27 cellular contexts compared by ENCODE assay signal in genomic region chr7:101236292-101236691, GRCh38. TPM values are rescaled to one million over a fixed set of nuclear protein-coding genes. Genes with fewer than 3 reads are reported as not detected.
DNase-seq lines count a peak whose midpoint lies in the region; ATAC-seq and TF ChIP-seq lines count a peak whose summit lies in the region.
"Had no signal": no experiment of that assay in that cellular context is flagged by ENCODE, and none has a peak within 500 bp of the region (broad histone marks: within the 10 kb centered on the region; RNA-seq: fewer than 3 reads in every experiment).

No MANE protein-coding gene starts in this region.

- H3K4me1 ChIP-seq in Peyer's patch (peaks cover 0 to 45% (median 2%) of the 10 kb centered on the region in 4 donors), mucosa of rectum (ENCODE audit: control insufficient read depth in 2 of 2, insufficient read depth in 2 of 2, low read length in 2 of 2) (peaks cover 33 to 53% of the 10 kb centered on the region in 2 donors)

- TF ChIP-seq POLR2A in Peyer's patch (IDR thresholded peaks at IDR 0.05), result peak; percentile 9 to 31

- peak overlapping the region; percentile 66 to 74 for H3K9ac ChIP-seq in mucosa of rectum (ENCODE audit: low read depth in 1 of 2, low read length in 2 of 2)

- H3K36me3 ChIP-seq in Peyer's patch, result peaks cover 0 to 15% (median 0%) of the 10 kb centered on the region in 3 donors
- H3K36me3 ChIP-seq in mucosa of rectum (ENCODE audit: control insufficient read depth in 2 of 2, insufficient read depth in 2 of 2, low read length in 2 of 2), result peaks cover 19 to 20% of the 10 kb centered on the region in 2 donors

- H3K9me3 ChIP-seq in Peyer's patch (no peaks in the 10 kb centered on the region), mucosa of rectum (ENCODE audit: control insufficient read depth in 2 of 2, low read length in 2 of 2) (no peaks in the 10 kb centered on the region)
- H3K9me3 ChIP-seq: gastroesophageal sphincter, tibial artery had no signal

- no peaks in the 10 kb centered on the region for H3K27me3 ChIP-seq in Peyer's patch
- H3K27me3 ChIP-seq in mucosa of rectum (ENCODE audit: control insufficient read depth in 2 of 2, insufficient read depth in 2 of 2, low read length in 2 of 2), result no peaks in the 10 kb centered on the region
- H3K27me3 ChIP-seq: tibial artery had no signal

- H3K27ac ChIP-seq in Peyer's patch (peak overlapping the region in 3 of 4 donors; percentile 72 to 100 (median 98)), mucosa of rectum (ENCODE audit: low read depth in 2 of 2, low read length in 2 of 2) (peak overlapping the region; percentile 58 to 84)
- H3K27ac ChIP-seq: tibial artery had no signal

- peak; percentile 1 for DNase-seq in AG08396 (ENCODE audit: low spot score)
- peak in 1 of 3 donors; percentile 66 for DNase-seq in Peyer's patch
- DNase-seq in NCI-H1417 (lab: John Stamatoyannopoulos, UW), result no peak
- no peak for DNase-seq in DMS53 treated with DMSO at 0.1 percent for 48 hours (lab: John Stamatoyannopoulos, UW; ENCODE audit: unreplicated experiment)
- DNase-seq: activated CD4-positive, alpha-beta T cell treated with anti-CD3 and anti-CD28 coated beads for 4 hours; activated naive CD4-positive, alpha-beta T cell treated with anti-CD3 and anti-CD28 coated beads, Interleukin-2, amount 50 U/mL, for 16 hours; left cardiac atrium; NCI-H1048; NCI-H1694 treated with DMSO at 0.1 percent for 48 hours; NCI-H446 treated with DMSO at 0.1 percent for 48 hours; NCI-H774; posterior cingulate gyrus; right cardiac atrium; SHP77 treated with DMSO at 0.1 percent for 48 hours; stimulated activated CD8-positive, alpha-beta memory T cell treated with anti-CD3 and anti-CD28 coated beads, Interleukin-4, amount 100 ng/mL, for 48 hours; tibial artery had no signal

- TF ChIP-seq CTCF in Peyer's patch (IDR thresholded peaks at IDR 0.05), result no peak

- ATAC-seq in HG02798 (IDR thresholded peaks at IDR 0.05; ENCODE audit: poor library complexity, unreplicated experiment), result no peak
- ATAC-seq: gastroesophageal sphincter, GM12878, left cardiac atrium, Panc1, right cardiac atrium had no signal

- H3K4me3 ChIP-seq in Peyer's patch (peak overlapping the region in 3 of 4 donors; percentile 33 to 60 (median 60)), mucosa of rectum (ENCODE audit: low read length in 2 of 2) (peak overlapping the region; percentile 62 to 63)
- H3K4me3 ChIP-seq: GM12878, tibial artery had no signal

RNA-seq across cellular contexts. Expression of gene CLDN15, which starts 1.3 kb away (rescaled TPM):
- total RNA-seq in Peyer's patch, result 100 to 1,000 TPM in 3 of 4 donors, 10 to 100 TPM in 1; 94.9 to 942 (median 697) TPM

RNA-seq across cellular contexts. Expression of gene FIS1, which starts 8.6 kb away (rescaled TPM):
- total RNA-seq in Peyer's patch, result 100 to 1,000 TPM; 143 to 289 (median 231) TPM

RNA-seq across cellular contexts. Expression of gene ZNHIT1, which starts 18.3 kb away (rescaled TPM):
- total RNA-seq in Peyer's patch, result 100 to 1,000 TPM in 2 of 4 donors, 10 to 100 TPM in 2; 37.1 to 142 (median 110) TPM

RNA-seq across cellular contexts. Expression of gene PLOD3, which starts 18.9 kb away (rescaled TPM):
- total RNA-seq in Peyer's patch, result 100 to 1,000 TPM in 2 of 4 donors, 10 to 100 TPM in 2; 62.7 to 103 (median 83.7) TPM

RNA-seq across cellular contexts. Expression of gene MOGAT3, which starts 35.5 kb away (rescaled TPM):
- total RNA-seq in Peyer's patch, result 100 to 1,000 TPM in 2 of 4 donors, 10 to 100 TPM in 1, not detected in 1; 91.4 to 195 (median 123) TPM
- total RNA-seq: A673; activated T-helper 2 cell treated with anti-CD3 and anti-CD28 coated beads, Interferon-gamma antibody, Interleukin-2, Interleukin-4, amounts not matched to agents 10 μg/mL and 5 μg/mL and 100 μg/mL, durations not matched to agents 14 hours and 24 hours and 36 hours; B cell; cerebellum; gastroesophageal sphincter; GM12878; H4; left cardiac atrium; myocyte; right cardiac atrium had no signal
